In genomic region chr14:103209054-103209453, GRCh38 we compare ENCODE assay signal across 16 cellular contexts.
DNase-seq lines count a peak whose midpoint lies in the region; ATAC-seq, FAIRE-seq and TF ChIP-seq lines count a peak whose summit lies in the region.
"Had no signal": no experiment of that assay in that cellular context is flagged by ENCODE, and none has a peak within 500 bp of the region (broad histone marks: within the 10 kb centered on the region; RNA-seq: fewer than 3 reads in every experiment).

No MANE protein-coding gene starts in this region.

- peaks cover 8% of the 10 kb centered on the region for H3K9me3 Mint-ChIP-seq in nephron

- H3K27me3 Mint-ChIP-seq in nephron (ENCODE audit: low read depth): peaks cover 51% of the 10 kb centered on the region

- CTCF ChIA-PET in A549 (lab: Yijun Ruan, JAX): interaction anchor here (0.8 to 3.9 kb wide), 8 partner anchors 8 to 104 kb away, joined by 3 to 14 read pairs (median 4); no protein-coding TSS in a partner anchor

- H3K4me2 ChIP-seq in A549 (peak overlapping the region; percentile 1; the same call in 2 of the 3 replicates), MM.1S (ENCODE audit: low read depth, low read length) (no peak overlapping the region)

- ATAC-seq in A549 (peak; percentile 70 to 91; a peak in 5 of 6 replicates), HG03342 (IDR thresholded peaks at IDR 0.05; ENCODE audit: unreplicated experiment) (no peak)
- ATAC-seq: naive thymus-derived CD4-positive, alpha-beta T cell had no signal

- H3K4me1 ChIP-seq in A549 (peaks cover 17% of the 10 kb centered on the region), MM.1S (ENCODE audit: low read length) (no peaks in the 10 kb centered on the region)

- no peaks in the 10 kb centered on the region for H4K20me1 ChIP-seq in MM.1S (ENCODE audit: insufficient read depth, low read length)

- H3K4me3 ChIP-seq in A549 (no peak overlapping the region), choroid plexus epithelial cell (ENCODE audit: low read depth, low read length) (no peak overlapping the region), MM.1S (ENCODE audit: low read length) (no peak overlapping the region)

- H3K36me3 Mint-ChIP-seq in nephron (ENCODE audit: low read depth): peaks cover 8% of the 10 kb centered on the region

- peak overlapping the region in 2 of 3 experiments; percentile 66 to 75 for H3K27ac Mint-ChIP-seq in nephron
- H3K27ac Mint-ChIP-seq: naive thymus-derived CD4-positive, alpha-beta T cell had no signal

- H3K27ac ChIP-seq in A549 (peak overlapping the region; percentile 39 to 73; a peak in 5 of 6 replicates), MM.1S (ENCODE audit: low read length) (no peak overlapping the region)

- no peak for TF ChIP-seq EP300 in A549 (IDR thresholded peaks at IDR 0.05)

- H3K36me3 ChIP-seq in MM.1S (replicated peaks; ENCODE audit: insufficient read depth, low read length): no peaks in the 10 kb centered on the region
- H3K36me3 ChIP-seq: tibial artery had no signal

- TF ChIP-seq CTCF in A549 (IDR thresholded peaks at IDR 0.05) (no peak), choroid plexus epithelial cell (conservative IDR thresholded peaks at IDR 0.05; ENCODE audit: low read depth, low read length) (peak; percentile 34), nephron (IDR thresholded peaks at IDR 0.05; ENCODE audit: unreplicated experiment in 3 of 3) (peak in 1 of 3 experiments; percentile 20), MM.1S (IDR thresholded peaks at IDR 0.05; ENCODE audit: low read length) (no peak)

- no peak for FAIRE-seq in A549 (lab: Jason Lieb, UNC)
- FAIRE-seq: colon, islet of Langerhans, TTC549 had no signal

- H3K79me2 ChIP-seq in MM.1S (ENCODE audit: low read length): no peaks in the 10 kb centered on the region

- no peak for TF ChIP-seq POLR2A in A549 (IDR thresholded peaks at IDR 0.05; ENCODE audit: low read length)

- DNase-seq in A549 (ENCODE audit: low read depth in 1 of 2, low spot score in 1 of 2): peak in 1 of 2 experiments; percentile 14
- peak; percentile 22 for DNase-seq in HK-2 (ENCODE audit: unreplicated experiment)
- DNase-seq in choroid plexus epithelial cell (ENCODE audit: low read depth): no peak
- DNase-seq in T-helper 1 cell: no peak
- DNase-seq in MM.1S: no peak
- DNase-seq in DMS53 treated with DMSO at 0.1 percent for 48 hours (lab: John Stamatoyannopoulos, UW; ENCODE audit: unreplicated experiment): no peak
- DNase-seq: activated naive CD4-positive, alpha-beta T cell treated with anti-CD3 and anti-CD28 coated beads, Interleukin-2, amount 50 U/mL, for 16 hours; AML-193; naive thymus-derived CD4-positive, alpha-beta T cell; NCI-H524 treated with DMSO at 0.1 percent for 48 hours; tibial artery had no signal

- H3F3A ChIP-seq in MM.1S (ENCODE audit: insufficient read depth, low read length): no peaks in the 10 kb centered on the region

- H3K4me1 Mint-ChIP-seq in nephron: peaks cover 20% of the 10 kb centered on the region

- H3K9me2 ChIP-seq in MM.1S (replicated peaks; ENCODE audit: insufficient read depth, low read length): no peaks in the 10 kb centered on the region

- H3K4me3 Mint-ChIP-seq in nephron: peak overlapping the region; percentile 61 to 75 (median 73)

- 45% methylated on average over 4 of the region's 4 CpGs for WGBS in A549 (ENCODE audit: missing lambda C conversion rate)

- H3K27me3 ChIP-seq in MM.1S (replicated peaks; ENCODE audit: insufficient read depth, low read length): no peaks in the 10 kb centered on the region; the same call in 1 of the 2 replicates

- no peak for TF ChIP-seq RAD21 in A549 (conservative IDR thresholded peaks at IDR 0.05 in 1 of 2, IDR thresholded peaks at IDR 0.05 in 1 of 2)

- POLR2A ChIA-PET in A549 (lab: Yijun Ruan, JAX): no interaction called here

- H2AFZ ChIP-seq in MM.1S (ENCODE audit: low read length): no peak overlapping the region

- no peak overlapping the region for H3K9ac ChIP-seq in MM.1S (ENCODE audit: low read length)

- H3K9me3 ChIP-seq in A549: peaks cover 32% of the 10 kb centered on the region
- no peaks in the 10 kb centered on the region for H3K9me3 ChIP-seq in MM.1S (replicated peaks; ENCODE audit: insufficient read depth, low read length)

TF ChIP-seq in A549, 52 proteins besides CTCF, POLR2A, EP300 and RAD21:
- no peak for TF ChIP-seq RARB (CRISPR knock-in tag; IDR thresholded peaks at IDR 0.05)
